37 cellular contexts compared by ENCODE assay signal in the genomic region with DNA sequence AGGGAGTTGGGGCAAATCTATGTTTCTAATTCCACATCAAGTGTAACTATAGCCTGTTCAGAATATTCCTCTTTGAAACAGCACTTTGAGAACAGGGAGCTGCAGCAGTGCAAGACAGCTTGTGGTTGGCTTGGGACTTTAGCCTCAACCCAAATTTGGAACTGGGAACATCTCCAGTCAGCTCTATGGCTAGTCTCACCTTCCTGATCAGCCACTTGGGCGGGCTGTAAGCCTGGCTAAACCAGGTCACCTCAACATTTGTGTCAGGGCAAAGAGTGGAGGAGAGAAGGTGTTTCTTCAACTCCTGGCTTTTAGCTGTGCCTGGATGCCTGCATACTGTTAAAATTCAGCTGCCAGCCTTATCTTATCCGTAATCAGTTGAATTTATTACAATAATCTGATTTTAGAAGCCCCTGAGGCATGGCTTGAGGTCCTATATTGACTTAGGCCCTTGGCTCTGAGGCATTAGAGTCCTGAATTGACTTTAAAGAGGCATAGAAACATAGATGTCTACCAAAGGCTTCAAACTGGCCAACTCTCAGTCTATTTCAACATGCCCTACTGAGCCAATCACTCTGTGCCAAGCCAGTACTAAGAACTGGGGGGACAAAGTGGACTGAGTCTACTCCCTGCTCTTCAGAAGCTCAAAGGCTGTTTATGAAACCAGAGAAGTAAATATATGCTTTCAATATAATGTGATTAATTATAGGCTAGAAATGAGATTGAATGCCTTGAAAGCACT. TPM values are rescaled to one million over a fixed set of nuclear protein-coding genes. Genes with fewer than 3 reads are reported as not detected.
"Had no signal": no experiment of that assay in that cellular context is flagged by ENCODE, and none has a peak within 500 bp of the region (broad histone marks: within the 10 kb centered on the region; RNA-seq: fewer than 3 reads in every experiment).

No MANE protein-coding gene starts in this region.

- H2AFZ ChIP-seq: PC-9 had no signal

- ATAC-seq: activated CD8-positive, alpha-beta T cell treated with anti-CD3 and anti-CD28 coated beads for 36 hours; activated T-cell treated with anti-CD3 and anti-CD28 coated beads, Interleukin-2, amount 50 U/mL, for 72 hours; activated T-helper 17 cell treated with anti-CD3 and anti-CD28 coated beads, Interleukin-2, amount 50 U/mL, for 72 hours had no signal

- H3K9me3 Mint-ChIP-seq: activated CD4-positive, alpha-beta T cell treated with anti-CD3 and anti-CD28 coated beads, Interleukin-2, amount 10 ng/mL, durations not matched to agents 24 days and 14 days; activated CD8-positive, alpha-beta T cell treated with anti-CD3 and anti-CD28 coated beads for 36 hours; activated naive CD8-positive, alpha-beta T cell treated with anti-CD3 and anti-CD28 coated beads for 36 hours; activated T-helper 17 cell treated with anti-CD3 and anti-CD28 coated beads, Interleukin-2, amount 50 U/mL, for 72 hours; central memory CD8-positive, alpha-beta T cell had no signal

- H3K9me3 ChIP-seq: MG63, SJSA1 had no signal

- H3K27me3 Mint-ChIP-seq: activated CD4-positive, alpha-beta T cell treated with anti-CD3 and anti-CD28 coated beads, Interleukin-2, amount 10 ng/mL, durations not matched to agents 24 days and 14 days; activated CD8-positive, alpha-beta T cell treated with anti-CD3 and anti-CD28 coated beads for 36 hours; activated naive CD8-positive, alpha-beta T cell treated with anti-CD3 and anti-CD28 coated beads for 36 hours; activated T-helper 17 cell treated with anti-CD3 and anti-CD28 coated beads, Interleukin-2, amount 50 U/mL, for 72 hours; central memory CD8-positive, alpha-beta T cell had no signal

- H3K27ac ChIP-seq: brain microvascular endothelial cell, PC-9, SJSA1 had no signal

- H3K36me3 Mint-ChIP-seq: activated naive CD8-positive, alpha-beta T cell treated with anti-CD3 and anti-CD28 coated beads for 36 hours had no signal

- H3K4me1 ChIP-seq: SJSA1 had no signal

- H3K4me3 Mint-ChIP-seq: activated CD4-positive, alpha-beta T cell treated with anti-CD3 and anti-CD28 coated beads, Interleukin-2, amount 10 ng/mL, durations not matched to agents 24 days and 14 days; activated CD8-positive, alpha-beta T cell treated with anti-CD3 and anti-CD28 coated beads for 36 hours; activated naive CD8-positive, alpha-beta T cell treated with anti-CD3 and anti-CD28 coated beads for 36 hours; activated T-cell treated with anti-CD3 and anti-CD28 coated beads, Interleukin-2, amount 50 U/mL, for 72 hours; activated T-helper 17 cell treated with anti-CD3 and anti-CD28 coated beads, Interleukin-2, amount 50 U/mL, for 72 hours; central memory CD8-positive, alpha-beta T cell had no signal

- DNase-seq: activated CD4-positive, alpha-beta T cell treated with anti-CD3 and anti-CD28 coated beads, Interleukin-2, amount 10 ng/mL, durations not matched to agents 24 days and 14 days; activated CD4-positive, alpha-beta T cell treated with anti-CD3 and anti-CD28 coated beads, Interleukin-2, amount 50 U/mL, for 4 hours; activated CD8-positive, alpha-beta T cell treated with anti-CD3 and anti-CD28 coated beads for 36 hours; activated effector memory CD4-positive, alpha-beta T cell treated with anti-CD3 and anti-CD28 coated beads, Interleukin-2, amount 50 U/mL, for 16 hours; activated naive CD4-positive, alpha-beta T cell; activated naive CD4-positive, alpha-beta T cell treated with anti-CD3 and anti-CD28 coated beads, Interleukin-2, amount 50 U/mL, for 16 hours; activated naive CD8-positive, alpha-beta T cell treated with anti-CD3 and anti-CD28 coated beads for 36 hours; activated T-cell treated with anti-CD3 and anti-CD28 coated beads, Interleukin-2, amount 50 U/mL, for 1 hour; activated T-cell treated with anti-CD3 and anti-CD28 coated beads, Interleukin-2, amount 50 U/mL, for 72 hours; amniotic stem cell; aorta; brain microvascular endothelial cell; Kasumi-1; KG1; MG63; NCI-H1048; NCI-H1105 treated with DMSO at 0.1 percent for 48 hours; NCI-H1436; NCI-H1694; NCI-H1930; NCI-H2081 treated with DMSO at 0.1 percent for 48 hours; NCI-H345; NCI-H510A; NCI-H526; NCI-H748 treated with DMSO at 0.1 percent for 48 hours; NK-92 treated with Interleukin-12 subunit alpha and Interleukin-12 subunit beta, amount 100 ng/mL, for 24 hours; PC-9; SHP77 treated with DMSO at 0.1 percent for 48 hours; SW 1271; T-helper 1 cell; T-helper 2 cell; T-helper 9 cell had no signal

- H3K4me3 ChIP-seq: MG63, PC-9, SJSA1 had no signal

- H3K36me3 ChIP-seq: brain microvascular endothelial cell, MG63, SJSA1 had no signal

- H3K4me2 ChIP-seq: PC-9 had no signal

- H3K27ac Mint-ChIP-seq: activated CD4-positive, alpha-beta T cell treated with anti-CD3 and anti-CD28 coated beads, Interleukin-2, amount 10 ng/mL, durations not matched to agents 24 days and 14 days; activated CD8-positive, alpha-beta T cell treated with anti-CD3 and anti-CD28 coated beads for 36 hours; activated naive CD8-positive, alpha-beta T cell treated with anti-CD3 and anti-CD28 coated beads for 36 hours; activated T-cell treated with anti-CD3 and anti-CD28 coated beads, Interleukin-2, amount 50 U/mL, for 72 hours; activated T-helper 17 cell treated with anti-CD3 and anti-CD28 coated beads, Interleukin-2, amount 50 U/mL, for 72 hours had no signal

- H3K4me1 Mint-ChIP-seq: activated CD4-positive, alpha-beta T cell treated with anti-CD3 and anti-CD28 coated beads, Interleukin-2, amount 10 ng/mL, durations not matched to agents 24 days and 14 days; activated naive CD8-positive, alpha-beta T cell treated with anti-CD3 and anti-CD28 coated beads for 36 hours; activated T-helper 17 cell treated with anti-CD3 and anti-CD28 coated beads, Interleukin-2, amount 50 U/mL, for 72 hours; central memory CD8-positive, alpha-beta T cell had no signal

- H3K27me3 ChIP-seq: brain microvascular endothelial cell, MG63, SJSA1 had no signal

RNA-seq across cellular contexts. Expression of a gene that starts 18.7 kb away (rescaled TPM):
- total RNA-seq: activated CD4-positive, alpha-beta T cell treated with anti-CD3 and anti-CD28 coated beads, Interleukin-2, amount 10 ng/mL, durations not matched to agents 24 days and 14 days; activated CD8-positive, alpha-beta memory T cell treated with anti-CD3 and anti-CD28 coated beads for 36 hours; activated CD8-positive, alpha-beta T cell treated with anti-CD3 and anti-CD28 coated beads for 36 hours; activated naive CD8-positive, alpha-beta T cell treated with anti-CD3 and anti-CD28 coated beads for 36 hours; OCI-LY7 had no signal
